19 cellular contexts compared by ENCODE assay signal in genomic region chr16:50674831-50675230, GRCh38. TPM values are rescaled to one million over a fixed set of nuclear protein-coding genes. Genes with fewer than 3 reads are reported as not detected.
DNase-seq lines count a peak whose midpoint lies in the region; ATAC-seq and TF ChIP-seq lines count a peak whose summit lies in the region.
"Had no signal": no experiment of that assay in that cellular context is flagged by ENCODE, and none has a peak within 500 bp of the region (broad histone marks: within the 10 kb centered on the region; RNA-seq: fewer than 3 reads in every experiment).

No MANE protein-coding gene starts in this region.

- no peak overlapping the region for H3K27ac Mint-ChIP-seq in T-helper 2 cell treated with Interferon-gamma antibody and Interleukin-4, amounts not matched to agents 5 μg/mL and 100 μg/mL, for 36 hours

- peaks cover 4% of the 10 kb centered on the region for H3K36me3 ChIP-seq in upper lobe of right lung
- H3K36me3 ChIP-seq: BE2C, HAP-1 had no signal

- ATAC-seq in upper lobe of right lung, result peak; percentile 23
- no peak for ATAC-seq in HG02759 (IDR thresholded peaks at IDR 0.05; ENCODE audit: unreplicated experiment)
- ATAC-seq in GM19035 (IDR thresholded peaks at IDR 0.05; ENCODE audit: unreplicated experiment), result no peak

- no peaks in the 10 kb centered on the region for H3K27me3 Mint-ChIP-seq in T-helper 2 cell treated with Interferon-gamma antibody and Interleukin-4, amounts not matched to agents 5 μg/mL and 100 μg/mL, for 36 hours (ENCODE audit: low read depth)

- no peak overlapping the region for H3K4me3 Mint-ChIP-seq in T-helper 2 cell treated with Interferon-gamma antibody and Interleukin-4, amounts not matched to agents 5 μg/mL and 100 μg/mL, for 36 hours

- no peaks in the 10 kb centered on the region for H3K27me3 ChIP-seq in upper lobe of right lung
- H3K27me3 ChIP-seq: BE2C had no signal

- peaks cover 92% of the 10 kb centered on the region for H3K36me3 Mint-ChIP-seq in T-helper 2 cell treated with Interferon-gamma antibody and Interleukin-4, amounts not matched to agents 5 μg/mL and 100 μg/mL, for 36 hours (ENCODE audit: low read depth)

- no peak for TF ChIP-seq EP300 in Ishikawa (IDR thresholded peaks at IDR 0.05; ENCODE audit: borderline replicate concordance)

- peaks cover 30% of the 10 kb centered on the region for H3K4me1 Mint-ChIP-seq in T-helper 2 cell treated with Interferon-gamma antibody and Interleukin-4, amounts not matched to agents 5 μg/mL and 100 μg/mL, for 36 hours (ENCODE audit: low read depth)

- TF ChIP-seq CTCF in upper lobe of right lung (IDR thresholded peaks at IDR 0.05), result no peak

- peaks cover 7% of the 10 kb centered on the region for H3K9me3 ChIP-seq in upper lobe of right lung
- H3K9me3 ChIP-seq: BE2C, SK-N-SH had no signal

- intact Hi-C loops in upper lobe of right lung (cut with DNase I), result no loop called here

- H3K4me3 ChIP-seq in upper lobe of right lung, result no peak overlapping the region
- H3K4me3 ChIP-seq: HAP-1 had no signal

- H3K27ac ChIP-seq in upper lobe of right lung, result no peak overlapping the region

- H3K9me3 Mint-ChIP-seq in T-helper 2 cell treated with Interferon-gamma antibody and Interleukin-4, amounts not matched to agents 5 μg/mL and 100 μg/mL, for 36 hours, result peaks cover 21% of the 10 kb centered on the region

- TF ChIP-seq RAD21 in Ishikawa (IDR thresholded peaks at IDR 0.05; ENCODE audit: low read depth), result no peak

- DNase-seq in RPMI7951 (ENCODE audit: low read depth), result peak; percentile 56
- peak; percentile 58 for DNase-seq in glomerular visceral epithelial cell (ENCODE audit: extremely low spot score)
- no peak for DNase-seq in upper lobe of right lung
- no peak for DNase-seq in T-helper 2 cell treated with Interferon-gamma antibody and Interleukin-4, amounts not matched to agents 5 μg/mL and 100 μg/mL, for 36 hours (ENCODE audit: low spot score)
- DNase-seq: BE2C, DND-41, IMR-90, NCI-H1417 treated with DMSO at 0.1 percent for 48 hours, NCI-H2029 treated with DMSO at 0.1 percent for 48 hours, NCI-H2171 treated with DMSO at 0.1 percent for 48 hours, NCI-H446 treated with DMSO at 0.1 percent for 48 hours, NCI-H82, Right ventricle myocardium superior, SK-N-SH had no signal

- peaks cover 14% of the 10 kb centered on the region for H3K4me1 ChIP-seq in upper lobe of right lung
- H3K4me1 ChIP-seq: BE2C, HAP-1 had no signal

TF ChIP-seq in Ishikawa, 13 proteins besides CTCF, POLR2A, EP300 and RAD21:
- peak; percentile 34; the same call in 1 of the 2 replicates for TF ChIP-seq NFIC (IDR thresholded peaks at IDR 0.05)
- TF ChIP-seq CREB1 (IDR thresholded peaks at IDR 0.05; ENCODE audit: low read depth), result no peak
- no peak for TF ChIP-seq TEAD4 (IDR thresholded peaks at IDR 0.05)
- no peak for TF ChIP-seq ZBTB7A (IDR thresholded peaks at IDR 0.05; ENCODE audit: low read depth)
- no peak for TF ChIP-seq CEBPB (IDR thresholded peaks at IDR 0.05)
- TF ChIP-seq EGR1 (IDR thresholded peaks at IDR 0.05), result no peak
- no peak for TF ChIP-seq TAF1 (IDR thresholded peaks at IDR 0.05; ENCODE audit: low read depth)
TF ChIP-seq in Ishikawa: peak in this region for 1.

RNA-seq across cellular contexts. Expression of gene SNX20, which starts 6.3 kb away (rescaled TPM):
- total RNA-seq in RPMI7951 (2014; rRNA removed; shearing (Covaris generic)), result not detected in 2 replicates
- total RNA-seq in upper lobe of right lung, result 9.2 TPM
- total RNA-seq: HT1080, IMR-90 had no signal

RNA-seq across cellular contexts. Expression of gene NOD2, which starts 18.6 kb away (rescaled TPM):
- 2.8 and 3.1 TPM in 2 replicates for total RNA-seq in RPMI7951 (2014; rRNA removed; shearing (Covaris generic))
- 4.2 TPM for total RNA-seq in upper lobe of right lung
- total RNA-seq: HT1080, IMR-90 had no signal

Comparison
In these comparisons a context has a peak if more than half of its experiments do, and no peak if none do; other contexts are left out.
1. DNase-seq: peak in RPMI7951 (single experiment) and glomerular visceral epithelial cell (single experiment); none in upper lobe of right lung (single experiment) and T-helper 2 cell treated with Interferon-gamma antibody and Interleukin-4, amounts not matched to agents 5 μg/mL and 100 μg/mL, for 36 hours (single experiment).
2. RNA of gene SNX20, which starts 6.3 kb away (total RNA-seq): 9.2 TPM in upper lobe of right lung (single experiment); not detected in RPMI7951; every median in the first group is over 10 times any median in the second.